In genomic region chr6:21264288-21264818, GRCh38 we compare ENCODE assay signal across 13 cellular contexts.
A peak's percentile ranks its signal among the peaks of the same experiment; 100 is the strongest.
DNase-seq lines count a peak whose midpoint lies in the region; ATAC-seq and TF ChIP-seq lines count a peak whose summit lies in the region.
"Had no signal": no experiment of that assay in that cellular context is flagged by ENCODE, and none has a peak within 500 bp of the region (broad histone marks: within the 10 kb centered on the region; RNA-seq: fewer than 3 reads in every experiment).

No MANE protein-coding gene starts in this region.

- H3K36me3 Mint-ChIP-seq in Caco-2 (ENCODE audit: insufficient read depth, unreplicated experiment) (no peaks in the 10 kb centered on the region), chondrocyte (ENCODE audit: low read depth) (no peaks in the 10 kb centered on the region)
- no peaks in the 10 kb centered on the region for H3K36me3 Mint-ChIP-seq in activated T-helper 2 cell treated with anti-CD3 and anti-CD28 coated beads, Interferon-gamma antibody, Interleukin-2, Interleukin-4, amounts not matched to agents 10 μg/mL and 5 μg/mL and 100 μg/mL, durations not matched to agents 14 hours and 24 hours and 36 hours (ENCODE audit: low read depth)
- H3K36me3 Mint-ChIP-seq: CD14-positive monocyte had no signal

- H3K27me3 Mint-ChIP-seq in Caco-2 (ENCODE audit: insufficient read depth, unreplicated experiment) (no peaks in the 10 kb centered on the region), chondrocyte (ENCODE audit: low read depth) (no peaks in the 10 kb centered on the region)
- no peaks in the 10 kb centered on the region for H3K27me3 Mint-ChIP-seq in activated T-helper 2 cell treated with anti-CD3 and anti-CD28 coated beads, Interferon-gamma antibody, Interleukin-2, Interleukin-4, amounts not matched to agents 10 μg/mL and 5 μg/mL and 100 μg/mL, durations not matched to agents 14 hours and 24 hours and 36 hours (ENCODE audit: low read depth)

- peak; percentile 3 for ATAC-seq in GM21576 (IDR thresholded peaks at IDR 0.05; ENCODE audit: unreplicated experiment)

- POLR2A ChIA-PET in Caco-2 (lab: Charles Lee): no interaction called here

- no peaks in the 10 kb centered on the region for H3K27me3 ChIP-seq in Caco-2 (replicated peaks; ENCODE audit: control insufficient read depth, insufficient read depth, low read length)
- H3K27me3 ChIP-seq in esophagus muscularis mucosa: no peaks in the 10 kb centered on the region
- H3K27me3 ChIP-seq: spleen, testis had no signal

- intact Hi-C loops in Caco-2 (cut with micrococcal nuclease; ENCODE audit: unreplicated experiment): no loop called here
- intact Hi-C loops in activated T-helper 2 cell treated with anti-CD3 and anti-CD28 coated beads, Interferon-gamma antibody, Interleukin-2, Interleukin-4, amounts not matched to agents 10 μg/mL and 5 μg/mL and 100 μg/mL, durations not matched to agents 14 hours and 24 hours and 36 hours (cut with micrococcal nuclease): loop anchor here (1.0 to 10.0 kb wide), 3 partner anchors 174 to 720 kb away; no protein-coding TSS in a partner anchor
- intact Hi-C loops in esophagus muscularis mucosa (cut with DNase I): no loop called here

- H3K9me3 Mint-ChIP-seq in Caco-2 (ENCODE audit: unreplicated experiment) (peaks cover 17% of the 10 kb centered on the region), chondrocyte (ENCODE audit: low read depth) (no peaks in the 10 kb centered on the region)
- peaks cover 7% of the 10 kb centered on the region for H3K9me3 Mint-ChIP-seq in activated T-helper 2 cell treated with anti-CD3 and anti-CD28 coated beads, Interferon-gamma antibody, Interleukin-2, Interleukin-4, amounts not matched to agents 10 μg/mL and 5 μg/mL and 100 μg/mL, durations not matched to agents 14 hours and 24 hours and 36 hours
- H3K9me3 Mint-ChIP-seq: central memory CD8-positive, alpha-beta T cell had no signal

- TF ChIP-seq POLR2A in esophagus muscularis mucosa (IDR thresholded peaks at IDR 0.05; ENCODE audit: low read depth): no peak

- no TSS peak for BruUV-seq in Caco-2 (replicated peaks; lab: Mats Ljungman, UMichigan)

- H3K36me3 ChIP-seq in Caco-2 (ENCODE audit: control insufficient read depth, insufficient read depth, low read length) (no peaks in the 10 kb centered on the region), esophagus muscularis mucosa (no peaks in the 10 kb centered on the region)
- H3K36me3 ChIP-seq: spleen had no signal

- H3K4me1 Mint-ChIP-seq in Caco-2 (ENCODE audit: low read depth, unreplicated experiment) (peaks cover 20% of the 10 kb centered on the region), chondrocyte (ENCODE audit: low read depth) (no peaks in the 10 kb centered on the region)
- peaks cover 26% of the 10 kb centered on the region for H3K4me1 Mint-ChIP-seq in activated T-helper 2 cell treated with anti-CD3 and anti-CD28 coated beads, Interferon-gamma antibody, Interleukin-2, Interleukin-4, amounts not matched to agents 10 μg/mL and 5 μg/mL and 100 μg/mL, durations not matched to agents 14 hours and 24 hours and 36 hours (ENCODE audit: low read depth)
- H3K4me1 Mint-ChIP-seq: central memory CD8-positive, alpha-beta T cell had no signal

- H3K27ac ChIP-seq in esophagus muscularis mucosa (replicated peaks in 1 of 4): no peak overlapping the region
- H3K27ac ChIP-seq: spleen, testis had no signal

- TF ChIP-seq CTCF in Caco-2 (IDR thresholded peaks at IDR 0.05; ENCODE audit: insufficient read depth in 1 of 2, low read depth in 1 of 2, low read length in 1 of 2, severe bottlenecking in 1 of 2, unreplicated experiment in 1 of 2) (no peak), chondrocyte (IDR thresholded peaks at IDR 0.05) (no peak), esophagus muscularis mucosa (IDR thresholded peaks at IDR 0.05) (no peak)

- TF ChIP-seq EP300 in esophagus muscularis mucosa (IDR thresholded peaks at IDR 0.05): no peak

- H3K4me3 Mint-ChIP-seq in Caco-2 (ENCODE audit: unreplicated experiment) (no peak overlapping the region), chondrocyte (ENCODE audit: unreplicated experiment) (no peak overlapping the region)
- no peak overlapping the region for H3K4me3 Mint-ChIP-seq in activated T-helper 2 cell treated with anti-CD3 and anti-CD28 coated beads, Interferon-gamma antibody, Interleukin-2, Interleukin-4, amounts not matched to agents 10 μg/mL and 5 μg/mL and 100 μg/mL, durations not matched to agents 14 hours and 24 hours and 36 hours (ENCODE audit: low read depth)
- H3K4me3 Mint-ChIP-seq: CD14-positive monocyte; central memory CD8-positive, alpha-beta T cell had no signal

- peak; percentile 43 to 48 for DNase-seq in Caco-2
- peak; percentile 48 to 65 for DNase-seq in NCI-H187 (lab: John Stamatoyannopoulos, UW)
- no peak for DNase-seq in activated T-helper 2 cell treated with anti-CD3 and anti-CD28 coated beads, Interferon-gamma antibody, Interleukin-2, Interleukin-4, amounts not matched to agents 10 μg/mL and 5 μg/mL and 100 μg/mL, durations not matched to agents 14 hours and 24 hours and 36 hours (ENCODE audit: low spot score)
- no peak for DNase-seq in NAMALWA (ENCODE audit: low spot score)
- no peak for DNase-seq in SIG-M5 treated with dmso at 0.1 percent for 504 hours (lab: John Stamatoyannopoulos, UW; ENCODE audit: unreplicated experiment)
- DNase-seq in chondrocyte (ENCODE audit: low spot score): no peak
- DNase-seq in esophagus muscularis mucosa (ENCODE audit: extremely low spot score): no peak
- DNase-seq: KG1, spleen had no signal

- WGBS in esophagus muscularis mucosa: 88% methylated on average over 8 of the region's 8 CpGs

- H3K27ac Mint-ChIP-seq in Caco-2 (ENCODE audit: unreplicated experiment) (peak overlapping the region; percentile 68), chondrocyte (ENCODE audit: unreplicated experiment) (no peak overlapping the region)
- peak overlapping the region; percentile 78 for H3K27ac Mint-ChIP-seq in activated T-helper 2 cell treated with anti-CD3 and anti-CD28 coated beads, Interferon-gamma antibody, Interleukin-2, Interleukin-4, amounts not matched to agents 10 μg/mL and 5 μg/mL and 100 μg/mL, durations not matched to agents 14 hours and 24 hours and 36 hours
- H3K27ac Mint-ChIP-seq: CD14-positive monocyte had no signal

- CTCF ChIA-PET in Caco-2 (lab: Charles Lee): no interaction called here

- H3K4me3 ChIP-seq in Caco-2 (ENCODE audit: low read depth, low read length) (no peak overlapping the region), esophagus muscularis mucosa (no peak overlapping the region)
- H3K4me3 ChIP-seq: spleen had no signal

- H3K4me1 ChIP-seq in Caco-2: peaks cover 15% of the 10 kb centered on the region
- no peaks in the 10 kb centered on the region for H3K4me1 ChIP-seq in esophagus muscularis mucosa
- H3K4me1 ChIP-seq: spleen, testis had no signal

- H3K9me3 ChIP-seq in Caco-2 (no peaks in the 10 kb centered on the region), esophagus muscularis mucosa (no peaks in the 10 kb centered on the region)
- H3K9me3 ChIP-seq: spleen, testis had no signal

Comparison
In these comparisons a context has a peak if more than half of its experiments do, and no peak if none do; other contexts are left out.
1. DNase-seq: peak in Caco-2 (2 of 2) and NCI-H187 (2 of 2); none in activated T-helper 2 cell treated with anti-CD3 and anti-CD28 coated beads, Interferon-gamma antibody, Interleukin-2, Interleukin-4, amounts not matched to agents 10 μg/mL and 5 μg/mL and 100 μg/mL, durations not matched to agents 14 hours and 24 hours and 36 hours (single experiment), NAMALWA (single experiment), SIG-M5 treated with dmso at 0.1 percent for 504 hours (single experiment), chondrocyte (single experiment) and esophagus muscularis mucosa (single experiment).